In genomic region chr2:109720379-109721116, GRCh38 we compare ENCODE assay signal across 20 cellular contexts.
DNase-seq lines count a peak whose midpoint lies in the region; ATAC-seq and TF ChIP-seq lines count a peak whose summit lies in the region.
"Had no signal": no experiment of that assay in that cellular context is flagged by ENCODE, and none has a peak within 500 bp of the region (broad histone marks: within the 10 kb centered on the region; RNA-seq: fewer than 3 reads in every experiment).

No MANE protein-coding gene starts in this region.

- H3K9me3 Mint-ChIP-seq in activated naive CD8-positive, alpha-beta T cell treated with anti-CD3 and anti-CD28 coated beads, Interleukin-2, amount 50 U/mL, for 24 hours, result no peaks in the 10 kb centered on the region
- H3K9me3 Mint-ChIP-seq: activated CD4-positive, alpha-beta T cell treated with anti-CD3 and anti-CD28 coated beads, Interleukin-2, amount 10 ng/mL, durations not matched to agents 24 days and 14 days; effector memory CD8-positive, alpha-beta T cell had no signal

- no peaks in the 10 kb centered on the region for H3K27me3 ChIP-seq in MM.1S (replicated peaks; ENCODE audit: insufficient read depth, low read length)
- no peaks in the 10 kb centered on the region for H3K27me3 ChIP-seq in foreskin keratinocyte
- H3K27me3 ChIP-seq: heart left ventricle, testis had no signal

- peak; percentile 21 for DNase-seq in MM.1S
- DNase-seq in foreskin keratinocyte, result peak in 1 of 2 donors; percentile 16
- peak; percentile 23 for DNase-seq in pons (ENCODE audit: low spot score)
- no peak for DNase-seq in SIG-M5 (lab: John Stamatoyannopoulos, UW)
- DNase-seq in NCI-H524 treated with DMSO at 0.1 percent for 48 hours (lab: John Stamatoyannopoulos, UW), result no peak
- no peak for DNase-seq in activated naive CD8-positive, alpha-beta T cell treated with anti-CD3 and anti-CD28 coated beads, Interleukin-2, amount 50 U/mL, for 24 hours
- DNase-seq: CD4-positive, alpha-beta memory T cell; effector memory CD8-positive, alpha-beta T cell; heart left ventricle; KBM-7; MV-4-11; naive thymus-derived CD8-positive, alpha-beta T cell; NCI-H1930; NCI-H526 treated with DMSO at 0.1 percent for 48 hours; SHP77 treated with DMSO at 0.1 percent for 48 hours; T-helper 1 cell; testis had no signal

- H3K4me2 ChIP-seq in MM.1S (ENCODE audit: low read depth, low read length), result peak overlapping the region; percentile 12; the same call in 1 of the 2 replicates

- H3K36me3 ChIP-seq in MM.1S (replicated peaks; ENCODE audit: insufficient read depth, low read length), result no peaks in the 10 kb centered on the region
- H3K36me3 ChIP-seq: heart left ventricle had no signal

- no peak overlapping the region for H3K4me3 Mint-ChIP-seq in activated naive CD8-positive, alpha-beta T cell treated with anti-CD3 and anti-CD28 coated beads, Interleukin-2, amount 50 U/mL, for 24 hours
- H3K4me3 Mint-ChIP-seq: activated CD4-positive, alpha-beta T cell treated with anti-CD3 and anti-CD28 coated beads, Interleukin-2, amount 10 ng/mL, durations not matched to agents 24 days and 14 days; CD4-positive, alpha-beta memory T cell; effector memory CD8-positive, alpha-beta T cell; naive thymus-derived CD8-positive, alpha-beta T cell had no signal

- TF ChIP-seq CTCF in C4-2B (conservative IDR thresholded peaks at IDR 0.05), result no peak
- TF ChIP-seq CTCF in MM.1S (IDR thresholded peaks at IDR 0.05; ENCODE audit: low read length), result no peak
- TF ChIP-seq CTCF in foreskin keratinocyte (conservative IDR thresholded peaks at IDR 0.05), result no peak

- peaks cover 9% of the 10 kb centered on the region for H3K27me3 Mint-ChIP-seq in activated naive CD8-positive, alpha-beta T cell treated with anti-CD3 and anti-CD28 coated beads, Interleukin-2, amount 50 U/mL, for 24 hours

- H3K27ac Mint-ChIP-seq in activated naive CD8-positive, alpha-beta T cell treated with anti-CD3 and anti-CD28 coated beads, Interleukin-2, amount 50 U/mL, for 24 hours, result no peak overlapping the region
- H3K27ac Mint-ChIP-seq: activated CD4-positive, alpha-beta T cell treated with anti-CD3 and anti-CD28 coated beads, Interleukin-2, amount 10 ng/mL, durations not matched to agents 24 days and 14 days; CD4-positive, alpha-beta memory T cell; effector memory CD8-positive, alpha-beta T cell; naive thymus-derived CD8-positive, alpha-beta T cell had no signal

- H3K9ac ChIP-seq in MM.1S (ENCODE audit: low read length), result 0 out of 2 replicates have a peak overlapping the region, but pooled peaks have one; percentile 8

- H3K9me2 ChIP-seq in MM.1S (replicated peaks; ENCODE audit: insufficient read depth, low read length), result no peaks in the 10 kb centered on the region

- H3K4me1 ChIP-seq in MM.1S (ENCODE audit: low read length) (peaks cover 6% of the 10 kb centered on the region; the same call in 1 of the 2 replicates), foreskin keratinocyte (peaks cover 9% of the 10 kb centered on the region)
- H3K4me1 ChIP-seq: heart left ventricle, testis had no signal

- H3K9me3 ChIP-seq in MM.1S (replicated peaks; ENCODE audit: insufficient read depth, low read length), result no peaks in the 10 kb centered on the region
- H3K9me3 ChIP-seq: testis had no signal

- H4K20me1 ChIP-seq in MM.1S (ENCODE audit: insufficient read depth, low read length), result no peaks in the 10 kb centered on the region

- H2AFZ ChIP-seq in MM.1S (ENCODE audit: low read length), result no peak overlapping the region

- H3K79me2 ChIP-seq in MM.1S (ENCODE audit: low read length), result no peaks in the 10 kb centered on the region

- no peaks in the 10 kb centered on the region for H3K36me3 Mint-ChIP-seq in activated naive CD8-positive, alpha-beta T cell treated with anti-CD3 and anti-CD28 coated beads, Interleukin-2, amount 50 U/mL, for 24 hours (ENCODE audit: low read depth)
- H3K36me3 Mint-ChIP-seq: CD4-positive, alpha-beta memory T cell had no signal

- no peak overlapping the region for H3K4me3 ChIP-seq in MM.1S (ENCODE audit: low read length)
- H3K4me3 ChIP-seq: heart left ventricle, testis had no signal

- H3K27ac ChIP-seq in C4-2B, result peak overlapping the region; percentile 53
- peak overlapping the region; percentile 52; the same call in 1 of the 2 replicates for H3K27ac ChIP-seq in MM.1S (ENCODE audit: low read length)
- no peak overlapping the region for H3K27ac ChIP-seq in foreskin keratinocyte
- H3K27ac ChIP-seq: testis had no signal

- 0 out of 2 replicates have a peak, but pooled peaks cover 7% of the 10 kb centered on the region for H3F3A ChIP-seq in MM.1S (ENCODE audit: insufficient read depth, low read length)

- peak; percentile 40 for ATAC-seq in foreskin keratinocyte
- no peak for ATAC-seq in activated naive CD8-positive, alpha-beta T cell treated with anti-CD3 and anti-CD28 coated beads, Interleukin-2, amount 50 U/mL, for 24 hours
- no peak for ATAC-seq in HG03571 (IDR thresholded peaks at IDR 0.05; ENCODE audit: unreplicated experiment)
- ATAC-seq: effector memory CD8-positive, alpha-beta T cell; heart left ventricle; naive thymus-derived CD8-positive, alpha-beta T cell had no signal

- H3K4me1 Mint-ChIP-seq in activated naive CD8-positive, alpha-beta T cell treated with anti-CD3 and anti-CD28 coated beads, Interleukin-2, amount 50 U/mL, for 24 hours, result no peaks in the 10 kb centered on the region
- H3K4me1 Mint-ChIP-seq: activated CD4-positive, alpha-beta T cell treated with anti-CD3 and anti-CD28 coated beads, Interleukin-2, amount 10 ng/mL, durations not matched to agents 24 days and 14 days; CD4-positive, alpha-beta memory T cell; naive thymus-derived CD8-positive, alpha-beta T cell had no signal

Comparison
In these comparisons a context has a peak if more than half of its experiments do, and no peak if none do; other contexts are left out.
1. DNase-seq: peak in MM.1S (single experiment) and pons (single experiment); none in SIG-M5 (single experiment), NCI-H524 treated with DMSO at 0.1 percent for 48 hours (single experiment) and activated naive CD8-positive, alpha-beta T cell treated with anti-CD3 and anti-CD28 coated beads, Interleukin-2, amount 50 U/mL, for 24 hours (single experiment).